8 cellular contexts compared by ENCODE assay signal in genomic region chr12:113221181-113221996, GRCh38. TPM values are rescaled to one million over a fixed set of nuclear protein-coding genes. Genes with fewer than 3 reads are reported as not detected.
A peak's percentile ranks its signal among the peaks of the same experiment; 100 is the strongest.
DNase-seq lines count a peak whose midpoint lies in the region; ATAC-seq and TF ChIP-seq lines count a peak whose summit lies in the region.

TPCN1 (plus strand) TSS chr12:113221464; CDS start chr12:113226853, 5,389 bp downstream.

- H3K27ac Mint-ChIP-seq in activated naive CD8-positive, alpha-beta T cell: peak within 1 kb of the TSS; percentile 96
- H3K27ac Mint-ChIP-seq in glutamatergic neuron (ENCODE audit: unreplicated experiment): peak within 1 kb of the TSS; percentile 63
- H3K27ac Mint-ChIP-seq in osteocyte (ENCODE audit: unreplicated experiment): peak within 1 kb of the TSS; percentile 94

- H3K9me3 ChIP-seq in thymus (ENCODE audit: control insufficient read depth): no peaks in the 10 kb centered on the region

- peak within 1 kb of the TSS; percentile 80 for H3K4me3 ChIP-seq in GM08714 (ENCODE audit: low read length)
- peak within 1 kb of the TSS; percentile 54 for H3K4me3 ChIP-seq in thymus (ENCODE audit: low read length)

- 1% methylated on average over 68 of the region's 68 CpGs for WGBS in thymus

- H3K27ac ChIP-seq in thymus (ENCODE audit: low read depth): peak within 1 kb of the TSS; percentile 72

- TF ChIP-seq CTCF in glutamatergic neuron (IDR thresholded peaks at IDR 0.05; ENCODE audit: partially characterized antibody, unreplicated experiment): no peak
- no peak for TF ChIP-seq CTCF in osteocyte (IDR thresholded peaks at IDR 0.05)

- peak within 1 kb of the TSS; percentile 94 for H3K4me3 Mint-ChIP-seq in activated naive CD8-positive, alpha-beta T cell
- peak within 1 kb of the TSS; percentile 90 for H3K4me3 Mint-ChIP-seq in glutamatergic neuron (ENCODE audit: unreplicated experiment)
- peak within 1 kb of the TSS; percentile 77 for H3K4me3 Mint-ChIP-seq in osteocyte (ENCODE audit: unreplicated experiment)

- H3K27me3 ChIP-seq in thymus (ENCODE audit: control insufficient read depth, insufficient read depth): no peaks in the 10 kb centered on the region

- H3K9me3 Mint-ChIP-seq in activated naive CD8-positive, alpha-beta T cell (ENCODE audit: low read depth): no peaks in the 10 kb centered on the region
- H3K9me3 Mint-ChIP-seq in glutamatergic neuron (ENCODE audit: unreplicated experiment): peaks cover 3% of the 10 kb centered on the region
- H3K9me3 Mint-ChIP-seq in osteocyte (ENCODE audit: unreplicated experiment): no peaks in the 10 kb centered on the region

- H3K4me1 ChIP-seq in thymus (ENCODE audit: control insufficient read depth, insufficient read depth, low read length): peaks cover 27% of the 10 kb centered on the region

- H3K4me1 Mint-ChIP-seq in activated naive CD8-positive, alpha-beta T cell (ENCODE audit: low read depth): peaks cover 35% of the 10 kb centered on the region
- peaks cover 5% of the 10 kb centered on the region for H3K4me1 Mint-ChIP-seq in glutamatergic neuron (ENCODE audit: low read depth, unreplicated experiment)
- peaks cover 37% of the 10 kb centered on the region for H3K4me1 Mint-ChIP-seq in osteocyte (ENCODE audit: unreplicated experiment)

- ATAC-seq in HG02623 (IDR thresholded peaks at IDR 0.05; ENCODE audit: unreplicated experiment): peak; percentile 84

- H3K36me3 ChIP-seq in thymus (ENCODE audit: control insufficient read depth, insufficient read depth): no peaks in the 10 kb centered on the region

- H3K27me3 Mint-ChIP-seq in activated naive CD8-positive, alpha-beta T cell: no peaks in the 10 kb centered on the region
- H3K27me3 Mint-ChIP-seq in glutamatergic neuron (ENCODE audit: unreplicated experiment) (no peaks in the 10 kb centered on the region), osteocyte (ENCODE audit: unreplicated experiment) (no peaks in the 10 kb centered on the region)

- DNase-seq in NCI-H1105 (lab: John Stamatoyannopoulos, UW) (peak; percentile 100), SKM-1 treated with dmso at 0.1 percent for 144 hours (lab: John Stamatoyannopoulos, UW; ENCODE audit: unreplicated experiment) (peak; percentile 92), glutamatergic neuron (peak; percentile 99), osteocyte (ENCODE audit: extremely low spot score, unreplicated experiment) (peak; percentile 100)

- H3K36me3 Mint-ChIP-seq in activated naive CD8-positive, alpha-beta T cell: no peaks in the 10 kb centered on the region
- no peaks in the 10 kb centered on the region for H3K36me3 Mint-ChIP-seq in glutamatergic neuron (ENCODE audit: unreplicated experiment)
- H3K36me3 Mint-ChIP-seq in osteocyte (ENCODE audit: unreplicated experiment): no peaks in the 10 kb centered on the region

RNA-seq across cellular contexts. Expression of gene TPCN1, which starts in this region (rescaled TPM):
- 7.9 TPM for total RNA-seq in glutamatergic neuron (ENCODE audit: unreplicated experiment)
- total RNA-seq in osteocyte: 74.6 and 80.6 TPM in 2 replicates
- 16.7 TPM for polyA plus RNA-seq in thymus

Comparison
In these comparisons a context has a peak if more than half of its experiments do, and no peak if none do; other contexts are left out.
1. Peak in every context shown above with its lines: DNase-seq, ATAC-seq, H3K4me3 ChIP-seq and H3K27ac ChIP-seq.